Comparison of ENCODE assay signal across 1 cellular context in the genomic region with DNA sequence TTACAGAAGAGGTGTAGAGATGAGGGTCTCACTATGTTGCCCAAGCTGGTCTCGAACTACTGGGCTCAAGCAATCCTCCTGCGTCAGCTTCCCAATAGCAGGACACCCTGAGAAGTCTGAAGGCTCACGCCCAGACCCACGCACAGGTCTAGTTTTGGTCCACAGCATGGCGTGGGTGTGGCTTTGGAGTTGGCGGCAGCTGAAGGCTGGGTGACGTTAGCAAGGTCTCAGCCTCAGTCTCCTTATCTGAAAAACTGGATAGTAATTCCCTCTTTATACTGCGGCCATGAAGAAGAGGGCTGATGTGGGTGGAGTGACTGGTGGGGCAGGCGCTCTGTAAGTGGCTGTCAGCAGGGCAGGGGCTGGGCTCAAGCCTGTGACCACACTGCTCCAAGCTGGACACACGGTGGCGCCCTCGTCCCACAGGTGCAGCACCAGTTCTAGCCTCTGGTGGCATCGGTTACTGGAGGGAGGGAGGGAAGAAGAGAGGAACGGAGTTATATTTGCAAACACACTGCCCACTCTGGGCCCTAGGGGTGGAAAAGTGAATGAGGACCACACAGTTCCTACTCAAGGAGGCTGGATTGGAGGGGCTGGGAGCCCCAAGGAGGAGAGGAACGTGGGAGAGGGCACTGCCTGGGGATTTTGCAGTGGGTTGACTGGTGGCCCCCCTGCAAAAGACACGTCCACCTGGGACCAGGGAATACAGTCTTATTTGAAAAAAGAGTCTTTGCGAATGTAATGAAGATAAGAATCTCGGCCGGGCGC.
TF ChIP-seq lines count a peak whose summit lies in the region.

No MANE protein-coding gene starts in this region.

TF ChIP-seq in HepG2, 621 proteins besides CTCF, POLR2A, EP300 and RAD21 (continued from another document and continues in another):
- TF ChIP-seq, protein P1, sequence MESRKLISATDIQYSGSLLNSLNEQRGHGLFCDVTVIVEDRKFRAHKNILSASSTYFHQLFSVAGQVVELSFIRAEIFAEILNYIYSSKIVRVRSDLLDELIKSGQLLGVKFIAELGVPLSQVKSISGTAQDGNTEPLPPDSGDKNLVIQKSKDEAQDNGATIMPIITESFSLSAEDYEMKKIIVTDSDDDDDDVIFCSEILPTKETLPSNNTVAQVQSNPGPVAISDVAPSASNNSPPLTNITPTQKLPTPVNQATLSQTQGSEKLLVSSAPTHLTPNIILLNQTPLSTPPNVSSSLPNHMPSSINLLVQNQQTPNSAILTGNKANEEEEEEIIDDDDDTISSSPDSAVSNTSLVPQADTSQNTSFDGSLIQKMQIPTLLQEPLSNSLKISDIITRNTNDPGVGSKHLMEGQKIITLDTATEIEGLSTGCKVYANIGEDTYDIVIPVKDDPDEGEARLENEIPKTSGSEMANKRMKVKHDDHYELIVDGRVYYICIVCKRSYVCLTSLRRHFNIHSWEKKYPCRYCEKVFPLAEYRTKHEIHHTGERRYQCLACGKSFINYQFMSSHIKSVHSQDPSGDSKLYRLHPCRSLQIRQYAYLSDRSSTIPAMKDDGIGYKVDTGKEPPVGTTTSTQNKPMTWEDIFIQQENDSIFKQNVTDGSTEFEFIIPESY (CRISPR knock-in tag; IDR thresholded peaks at IDR 0.05): peak; percentile 46; the same call in 1 of the 2 replicates
- no peak for TF ChIP-seq PAWR (CRISPR knock-in tag; IDR thresholded peaks at IDR 0.05; ENCODE audit: borderline replicate concordance)
- no peak for TF ChIP-seq ATF7 (IDR thresholded peaks at IDR 0.05)
- TF ChIP-seq ATF7 (CRISPR knock-in tag; IDR thresholded peaks at IDR 0.05): 0 out of 2 replicates have a peak, but pooled peaks have one; percentile 52
- 0 out of 2 replicates have a peak, but pooled peaks have one; percentile 8 for TF ChIP-seq ARNT2 (CRISPR knock-in tag; IDR thresholded peaks at IDR 0.05; ENCODE audit: low read depth)
- TF ChIP-seq MXI1 (IDR thresholded peaks at IDR 0.05; ENCODE audit: borderline replicate concordance, low read depth, low read length): peak; percentile 63; the same call in 1 of the 3 replicates
- TF ChIP-seq REXO4 (CRISPR knock-in tag; IDR thresholded peaks at IDR 0.05; ENCODE audit: borderline replicate concordance): no peak
- TF ChIP-seq, protein P2, sequence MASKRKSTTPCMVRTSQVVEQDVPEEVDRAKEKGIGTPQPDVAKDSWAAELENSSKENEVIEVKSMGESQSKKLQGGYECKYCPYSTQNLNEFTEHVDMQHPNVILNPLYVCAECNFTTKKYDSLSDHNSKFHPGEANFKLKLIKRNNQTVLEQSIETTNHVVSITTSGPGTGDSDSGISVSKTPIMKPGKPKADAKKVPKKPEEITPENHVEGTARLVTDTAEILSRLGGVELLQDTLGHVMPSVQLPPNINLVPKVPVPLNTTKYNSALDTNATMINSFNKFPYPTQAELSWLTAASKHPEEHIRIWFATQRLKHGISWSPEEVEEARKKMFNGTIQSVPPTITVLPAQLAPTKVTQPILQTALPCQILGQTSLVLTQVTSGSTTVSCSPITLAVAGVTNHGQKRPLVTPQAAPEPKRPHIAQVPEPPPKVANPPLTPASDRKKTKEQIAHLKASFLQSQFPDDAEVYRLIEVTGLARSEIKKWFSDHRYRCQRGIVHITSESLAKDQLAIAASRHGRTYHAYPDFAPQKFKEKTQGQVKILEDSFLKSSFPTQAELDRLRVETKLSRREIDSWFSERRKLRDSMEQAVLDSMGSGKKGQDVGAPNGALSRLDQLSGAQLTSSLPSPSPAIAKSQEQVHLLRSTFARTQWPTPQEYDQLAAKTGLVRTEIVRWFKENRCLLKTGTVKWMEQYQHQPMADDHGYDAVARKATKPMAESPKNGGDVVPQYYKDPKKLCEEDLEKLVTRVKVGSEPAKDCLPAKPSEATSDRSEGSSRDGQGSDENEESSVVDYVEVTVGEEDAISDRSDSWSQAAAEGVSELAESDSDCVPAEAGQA (IDR thresholded peaks at IDR 0.05; ENCODE audit: low read depth): 0 out of 2 replicates have a peak, but pooled peaks have one; percentile 29
- TF ChIP-seq, protein P2 (CRISPR knock-in tag; IDR thresholded peaks at IDR 0.05; ENCODE audit: borderline replicate concordance): no peak
- TF ChIP-seq SOX5 (CRISPR knock-in tag; IDR thresholded peaks at IDR 0.05; ENCODE audit: borderline replicate concordance): 0 out of 2 replicates have a peak, but pooled peaks have one; percentile 39
- TF ChIP-seq SOX6 (IDR thresholded peaks at IDR 0.05): no peak
- TF ChIP-seq SOX6 (CRISPR knock-in tag; IDR thresholded peaks at IDR 0.05): peak; percentile 60; the same call in 1 of the 2 replicates
- TF ChIP-seq MEIS1 (CRISPR knock-in tag; IDR thresholded peaks at IDR 0.05; ENCODE audit: borderline replicate concordance): peak; percentile 76; the same call in 1 of the 2 replicates
- no peak for TF ChIP-seq NONO (IDR thresholded peaks at IDR 0.05)
- TF ChIP-seq NONO (CRISPR knock-in tag; conservative IDR thresholded peaks at IDR 0.05): peak; percentile 82
- TF ChIP-seq ZNF251 (CRISPR knock-in tag; IDR thresholded peaks at IDR 0.05): no peak
- peak; percentile 62; the same call in 1 of the 2 replicates for TF ChIP-seq MED1 (CRISPR knock-in tag; IDR thresholded peaks at IDR 0.05)
- no peak for TF ChIP-seq MED13 (CRISPR knock-in tag; IDR thresholded peaks at IDR 0.05)
- no peak for TF ChIP-seq AGO1 (IDR thresholded peaks at IDR 0.05; ENCODE audit: low read depth, low read length, poor library complexity, severe bottlenecking)
- TF ChIP-seq SP5 (CRISPR knock-in tag; IDR thresholded peaks at IDR 0.05; ENCODE audit: borderline replicate concordance, low read depth): peak; percentile 70
- 0 out of 2 replicates have a peak, but pooled peaks have one; percentile 46 for TF ChIP-seq ZNF598 (CRISPR knock-in tag; IDR thresholded peaks at IDR 0.05; ENCODE audit: borderline replicate concordance)
- TF ChIP-seq, protein P3, sequence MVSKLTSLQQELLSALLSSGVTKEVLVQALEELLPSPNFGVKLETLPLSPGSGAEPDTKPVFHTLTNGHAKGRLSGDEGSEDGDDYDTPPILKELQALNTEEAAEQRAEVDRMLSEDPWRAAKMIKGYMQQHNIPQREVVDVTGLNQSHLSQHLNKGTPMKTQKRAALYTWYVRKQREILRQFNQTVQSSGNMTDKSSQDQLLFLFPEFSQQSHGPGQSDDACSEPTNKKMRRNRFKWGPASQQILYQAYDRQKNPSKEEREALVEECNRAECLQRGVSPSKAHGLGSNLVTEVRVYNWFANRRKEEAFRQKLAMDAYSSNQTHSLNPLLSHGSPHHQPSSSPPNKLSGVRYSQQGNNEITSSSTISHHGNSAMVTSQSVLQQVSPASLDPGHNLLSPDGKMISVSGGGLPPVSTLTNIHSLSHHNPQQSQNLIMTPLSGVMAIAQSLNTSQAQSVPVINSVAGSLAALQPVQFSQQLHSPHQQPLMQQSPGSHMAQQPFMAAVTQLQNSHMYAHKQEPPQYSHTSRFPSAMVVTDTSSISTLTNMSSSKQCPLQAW (CRISPR knock-in tag; IDR thresholded peaks at IDR 0.05): peak; percentile 63
- TF ChIP-seq HES4 (CRISPR knock-in tag; IDR thresholded peaks at IDR 0.05; ENCODE audit: borderline replicate concordance): 0 out of 2 replicates have a peak, but pooled peaks have one; percentile 45
- TF ChIP-seq HOXA5 (CRISPR knock-in tag; IDR thresholded peaks at IDR 0.05): 0 out of 2 replicates have a peak, but pooled peaks have one; percentile 46
- TF ChIP-seq, protein P4, sequence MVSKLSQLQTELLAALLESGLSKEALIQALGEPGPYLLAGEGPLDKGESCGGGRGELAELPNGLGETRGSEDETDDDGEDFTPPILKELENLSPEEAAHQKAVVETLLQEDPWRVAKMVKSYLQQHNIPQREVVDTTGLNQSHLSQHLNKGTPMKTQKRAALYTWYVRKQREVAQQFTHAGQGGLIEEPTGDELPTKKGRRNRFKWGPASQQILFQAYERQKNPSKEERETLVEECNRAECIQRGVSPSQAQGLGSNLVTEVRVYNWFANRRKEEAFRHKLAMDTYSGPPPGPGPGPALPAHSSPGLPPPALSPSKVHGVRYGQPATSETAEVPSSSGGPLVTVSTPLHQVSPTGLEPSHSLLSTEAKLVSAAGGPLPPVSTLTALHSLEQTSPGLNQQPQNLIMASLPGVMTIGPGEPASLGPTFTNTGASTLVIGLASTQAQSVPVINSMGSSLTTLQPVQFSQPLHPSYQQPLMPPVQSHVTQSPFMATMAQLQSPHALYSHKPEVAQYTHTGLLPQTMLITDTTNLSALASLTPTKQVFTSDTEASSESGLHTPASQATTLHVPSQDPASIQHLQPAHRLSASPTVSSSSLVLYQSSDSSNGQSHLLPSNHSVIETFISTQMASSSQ (IDR thresholded peaks at IDR 0.05; ENCODE audit: low read depth): no peak
- TF ChIP-seq, protein P4 (CRISPR knock-in tag; IDR thresholded peaks at IDR 0.05; ENCODE audit: borderline replicate concordance): peak; percentile 77; the same call in 1 of the 2 replicates
- 0 out of 2 replicates have a peak, but pooled peaks have one; percentile 49 for TF ChIP-seq ZNF709 (CRISPR knock-in tag; IDR thresholded peaks at IDR 0.05)
- peak; percentile 27; the same call in 1 of the 2 replicates for TF ChIP-seq SPEN (CRISPR knock-in tag; IDR thresholded peaks at IDR 0.05; ENCODE audit: low read depth)
- TF ChIP-seq, protein P5, sequence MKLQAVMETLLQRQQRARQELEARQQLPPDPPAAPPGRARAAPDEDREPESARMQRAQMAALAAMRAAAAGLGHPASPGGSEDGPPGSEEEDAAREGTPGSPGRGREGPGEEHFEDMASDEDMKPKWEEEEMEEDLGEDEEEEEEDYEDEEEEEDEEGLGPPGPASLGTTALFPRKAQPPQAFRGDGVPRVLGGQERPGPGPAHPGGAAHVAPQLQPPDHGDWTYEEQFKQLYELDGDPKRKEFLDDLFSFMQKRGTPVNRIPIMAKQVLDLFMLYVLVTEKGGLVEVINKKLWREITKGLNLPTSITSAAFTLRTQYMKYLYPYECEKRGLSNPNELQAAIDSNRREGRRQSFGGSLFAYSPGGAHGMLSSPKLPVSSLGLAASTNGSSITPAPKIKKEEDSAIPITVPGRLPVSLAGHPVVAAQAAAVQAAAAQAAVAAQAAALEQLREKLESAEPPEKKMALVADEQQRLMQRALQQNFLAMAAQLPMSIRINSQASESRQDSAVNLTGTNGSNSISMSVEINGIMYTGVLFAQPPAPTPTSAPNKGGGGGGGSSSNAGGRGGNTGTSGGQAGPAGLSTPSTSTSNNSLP (IDR thresholded peaks at IDR 0.05; ENCODE audit: low read depth, low read length): no peak
